In genomic region chr1:31386576-31387243, GRCh38 we compare ENCODE assay signal across 2 cellular contexts. TPM values are rescaled to one million over a fixed set of nuclear protein-coding genes. Genes with fewer than 3 reads are reported as not detected.
"Had no signal": no experiment of that assay in that cellular context is flagged by ENCODE, and none has a peak within 500 bp of the region (broad histone marks: within the 10 kb centered on the region; RNA-seq: fewer than 3 reads in every experiment).

No MANE protein-coding gene starts in this region.

RNA-seq across cellular contexts. Expression of gene FABP3, which starts 13.8 kb away (rescaled TPM):
- total RNA-seq: natural killer cell had no signal
- polyA plus RNA-seq: naive thymus-derived CD4-positive, alpha-beta T cell had no signal

RNA-seq across cellular contexts. Expression of gene SERINC2, which starts 26.3 kb away (rescaled TPM):
- polyA plus RNA-seq: naive thymus-derived CD4-positive, alpha-beta T cell had no signal
